In genomic region chr19:37312537-37313334, GRCh38 we compare ENCODE assay signal across 8 cellular contexts. TPM values are rescaled to one million over a fixed set of nuclear protein-coding genes. Genes with fewer than 3 reads are reported as not detected.
A peak's percentile ranks its signal among the peaks of the same experiment; 100 is the strongest.
DNase-seq lines count a peak whose midpoint lies in the region; ATAC-seq and TF ChIP-seq lines count a peak whose summit lies in the region.
"Not testable (repeated sequence)": the region's sequence is repeated elsewhere in the genome, so short reads cannot be mapped to it uniquely, and the experiment has no call there.

No MANE protein-coding gene starts in this region.

- not testable (repeated sequence) for TF ChIP-seq POLR2A in lower leg skin (IDR thresholded peaks at IDR 0.05)
- TF ChIP-seq POLR2A in thyroid gland (IDR thresholded peaks at IDR 0.05), result peak in 1 of 2 donors; percentile 62

- not testable (repeated sequence) for H3K27me3 ChIP-seq in thyroid gland

- H3K9me3 ChIP-seq in thyroid gland, result not testable (repeated sequence)

- TF ChIP-seq CTCF in WTC11 (IDR thresholded peaks at IDR 0.05); lower leg skin (IDR thresholded peaks at IDR 0.05): not testable (repeated sequence)
- peak in 2 of 6 experiments; percentile 10 to 15 for TF ChIP-seq CTCF in thyroid gland (IDR thresholded peaks at IDR 0.05)

- H3K4me3 Mint-ChIP-seq in WTC11, result peak overlapping the region; percentile 69

- not testable (repeated sequence) for H3K27me3 Mint-ChIP-seq in WTC11 (ENCODE audit: low read depth)

- peak overlapping the region; percentile 49; the same call in 1 of the 2 replicates for H3K27ac Mint-ChIP-seq in WTC11

- POLR2A ChIA-PET in WTC11 (lab: Charles Lee), result interaction anchor here (0.6 kb wide), 1 partner anchor 25 kb away, joined by 3 read pairs; no protein-coding TSS in a partner anchor

- peak; percentile 79 for DNase-seq in ELF-1 (ENCODE audit: low read depth, low spot score)
- peak; percentile 97 for DNase-seq in NCI-H2227 (lab: John Stamatoyannopoulos, UW; ENCODE audit: unreplicated experiment)
- peak; percentile 60 for DNase-seq in WTC11 (ENCODE audit: low spot score)
- DNase-seq in amniotic epithelial cell (ENCODE audit: low read depth), result peak; percentile 41
- DNase-seq in fibroblast of gingiva (ENCODE audit: low read depth), result peak; percentile 38
- DNase-seq in lower leg skin (ENCODE audit: low spot score in 2 of 2), result peak; percentile 27 to 74
- DNase-seq in retina, result peak; percentile 85
- peak; percentile 80 to 85 for DNase-seq in thyroid gland

- peaks cover 19% of the 10 kb centered on the region for H3K4me1 Mint-ChIP-seq in WTC11

- peaks cover 12% of the 10 kb centered on the region in 2 donors for H3K4me1 ChIP-seq in thyroid gland

- not testable (repeated sequence) for H3K9me3 Mint-ChIP-seq in WTC11

- intact Hi-C loops in lower leg skin (cut with DNase I; ENCODE audit: low total_unique reads); thyroid gland (cut with DNase I): not testable (repeated sequence)

- peak; percentile 92 for ATAC-seq in WTC11

- not testable (repeated sequence) for H3K36me3 Mint-ChIP-seq in WTC11

- not testable (repeated sequence) for H3K36me3 ChIP-seq in thyroid gland

- H3K27ac ChIP-seq in thyroid gland, result peak overlapping the region; percentile 45 to 72 (median 63)

- WGBS in lower leg skin, 2 donors, result 4 to 5% methylated on average over 31 to 35 of the region's 37 CpGs
- 6% methylated on average over 24 to 29 of the region's 37 CpGs for WGBS in thyroid gland, 2 donors

- H3K4me3 ChIP-seq in lower leg skin (ENCODE audit: low read depth, poor library complexity, severe bottlenecking), result peak overlapping the region; percentile 24
- H3K4me3 ChIP-seq in thyroid gland (replicated peaks in 1 of 3), result peak overlapping the region in 2 of 3 donors; percentile 21 to 40

- CTCF ChIA-PET in WTC11 (lab: Charles Lee), result interaction anchor here (0.6 kb wide), 1 partner anchor 379 kb away, joined by 4 read pairs; no protein-coding TSS in a partner anchor

TF ChIP-seq in WTC11, 78 proteins besides CTCF, POLR2A, EP300 and RAD21:
- 0 out of 2 replicates have a peak, but pooled peaks have one; percentile 17 for TF ChIP-seq MAX (CRISPR knock-in tag; IDR thresholded peaks at IDR 0.05)

RNA-seq across cellular contexts. Expression of gene ZNF527, which starts 58.2 kb away (rescaled TPM):
- total RNA-seq in WTC11 (2021) (3.3 to 3.9 TPM (median 3.3 TPM) in 3 replicates), lower leg skin (1 to 10 TPM; 3.3 to 7.8 (median 4.3) TPM), thyroid gland (10 to 100 TPM; 11.6 to 16.4 (median 12.9) TPM)

Comparison
In these comparisons a context has a peak if more than half of its experiments do, and no peak if none do; other contexts are left out.
1. Peak in every context shown above with its lines: DNase-seq, ATAC-seq, H3K4me3 ChIP-seq and H3K27ac ChIP-seq.
2. DNase-seq: peak in every context shown above with its lines; median percentile 97 in NCI-H2227; 85 in retina; 82 in thyroid gland; 79 in ELF-1; 60 in WTC11; 50 in lower leg skin; 41 in amniotic epithelial cell; 38 in fibroblast of gingiva.